Comparison of ENCODE assay signal across 11 cellular contexts in the genomic region with DNA sequence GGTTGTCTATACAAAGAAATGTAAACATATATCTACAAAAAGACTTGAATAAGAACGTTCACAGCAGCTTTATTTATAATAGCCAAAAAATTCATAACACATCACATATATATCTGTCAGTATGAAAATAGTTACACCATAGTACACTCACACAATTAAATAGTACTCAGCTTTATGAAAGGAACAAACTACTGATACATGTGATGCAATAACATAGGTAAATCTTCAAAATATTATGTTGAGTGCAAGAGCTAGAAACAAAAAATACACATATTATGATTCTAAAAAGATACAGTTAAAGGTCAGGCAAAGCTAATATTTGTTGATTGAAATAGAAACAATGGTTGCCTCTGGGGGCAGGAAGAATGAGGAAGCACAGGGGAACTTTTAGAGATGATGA. TPM values are rescaled to one million over a fixed set of nuclear protein-coding genes. Genes with fewer than 3 reads are reported as not detected.
"Had no signal": no experiment of that assay in that cellular context is flagged by ENCODE, and none has a peak within 500 bp of the region (broad histone marks: within the 10 kb centered on the region; RNA-seq: fewer than 3 reads in every experiment).

No MANE protein-coding gene starts in this region.

- ATAC-seq: GM23338, HCT116 had no signal

- H3K4me3 ChIP-seq: GM23248, GM23338 had no signal

- H2AFZ ChIP-seq: GM23248, GM23338 had no signal

- FAIRE-seq: H1, H54 had no signal

- H3K9ac ChIP-seq: GM23248 had no signal

- H3K4me2 ChIP-seq: GM23338 had no signal

- DNase-seq: GM23248, GOT3, H7, H9, HCEC 1CT, HFFc6 had no signal

- H3K27ac ChIP-seq: GM23248 had no signal

RNA-seq across cellular contexts. Expression of gene MRGPRX2, which starts 6.6 kb away (rescaled TPM):
- total RNA-seq: GM23248, GM23338, H1, H4, H7, H9, HFFc6 had no signal
- polyA plus RNA-seq: GM23248, GM23338, H1 had no signal
